Comparison of ENCODE assay signal across 27 cellular contexts in the genomic region with DNA sequence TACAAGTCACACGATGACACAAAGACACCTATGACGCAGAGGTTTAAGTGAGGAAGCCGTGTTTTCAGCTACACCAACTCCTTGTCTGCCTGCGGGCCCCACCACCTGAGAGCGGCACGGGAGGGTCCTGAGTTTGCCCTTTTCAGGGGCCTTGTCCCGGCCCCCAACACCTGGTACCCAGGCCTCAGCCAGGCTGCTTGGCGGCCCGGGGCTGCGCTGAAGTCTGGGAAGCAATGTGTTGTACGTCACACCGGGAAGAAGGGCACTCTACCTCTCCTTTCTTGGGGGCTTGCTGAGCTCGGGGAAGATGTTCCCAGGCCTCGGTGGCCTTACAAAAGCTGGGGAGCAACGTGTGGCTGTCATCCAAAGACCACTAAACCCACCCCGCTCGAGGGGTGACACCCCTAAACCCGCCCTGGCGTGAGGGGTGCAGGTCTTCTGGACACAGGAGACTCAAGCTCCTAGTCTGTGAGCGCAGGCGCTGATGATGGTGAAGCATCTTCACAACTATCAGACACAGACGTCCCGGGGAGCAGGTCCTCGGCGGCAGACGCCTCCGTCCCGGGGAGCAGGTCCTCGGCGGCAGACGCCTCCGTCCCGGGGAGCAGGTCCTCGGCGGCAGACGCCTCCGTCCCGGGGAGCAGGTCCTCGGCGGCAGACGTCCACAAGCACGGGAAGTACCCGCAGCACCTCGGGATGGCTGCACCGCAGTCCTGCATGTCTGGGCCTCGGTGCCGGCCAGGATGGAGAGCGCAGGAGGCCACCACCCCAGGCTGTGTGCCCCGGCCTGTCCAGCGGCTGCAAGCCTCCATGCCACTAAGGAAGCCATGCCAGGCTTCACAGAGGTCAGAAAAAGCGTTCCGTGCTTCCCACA. TPM values are rescaled to one million over a fixed set of nuclear protein-coding genes. Genes with fewer than 3 reads are reported as not detected.
"Had no signal": no experiment of that assay in that cellular context is flagged by ENCODE, and none has a peak within 500 bp of the region (broad histone marks: within the 10 kb centered on the region; RNA-seq: fewer than 3 reads in every experiment).

No MANE protein-coding gene starts in this region.

- H3K4me3 ChIP-seq: esophagus squamous epithelium, pancreas, suprapubic skin, transverse colon, vagina had no signal

- H3K9me3 Mint-ChIP-seq: immature natural killer cell; naive thymus-derived CD4-positive, alpha-beta T cell; neural crest cell had no signal

- H3K4me1 Mint-ChIP-seq: immature natural killer cell, neural crest cell had no signal

- FAIRE-seq: endometrium, pancreas, small intestine had no signal

- H3K4me1 ChIP-seq: esophagus squamous epithelium, pancreas, suprapubic skin, transverse colon, vagina had no signal

- H3K27me3 ChIP-seq: neutrophil, pancreas, transverse colon, vagina had no signal

- ATAC-seq: effector memory CD8-positive, alpha-beta T cell; naive thymus-derived CD4-positive, alpha-beta T cell; pancreas; stimulated activated naive CD8-positive, alpha-beta T cell treated with anti-CD3 and anti-CD28 coated beads, Interleukin-15, amount 100 ng/mL, for 72 hours had no signal

- H3K9me3 ChIP-seq: esophagus squamous epithelium, neutrophil, pancreas, suprapubic skin, transverse colon, vagina had no signal

- H3K36me3 ChIP-seq: esophagus squamous epithelium, neutrophil, pancreas, suprapubic skin, transverse colon, vagina had no signal

- H3K36me3 Mint-ChIP-seq: immature natural killer cell; naive thymus-derived CD4-positive, alpha-beta T cell had no signal

- H3K27ac ChIP-seq: esophagus squamous epithelium, neutrophil, pancreas, suprapubic skin, transverse colon, vagina had no signal

- H3K27ac Mint-ChIP-seq: effector memory CD8-positive, alpha-beta T cell; immature natural killer cell; naive thymus-derived CD4-positive, alpha-beta T cell; progenitor cell of endocrine pancreas; stimulated activated naive CD8-positive, alpha-beta T cell treated with anti-CD3 and anti-CD28 coated beads, Interleukin-15, amount 100 ng/mL, for 72 hours had no signal

- H3K27me3 Mint-ChIP-seq: effector memory CD8-positive, alpha-beta T cell; naive thymus-derived CD4-positive, alpha-beta T cell; progenitor cell of endocrine pancreas; stimulated activated naive CD8-positive, alpha-beta T cell treated with anti-CD3 and anti-CD28 coated beads, Interleukin-15, amount 100 ng/mL, for 72 hours had no signal

- H3K4me3 Mint-ChIP-seq: effector memory CD8-positive, alpha-beta T cell; immature natural killer cell; naive thymus-derived CD4-positive, alpha-beta T cell; neural crest cell; stimulated activated naive CD8-positive, alpha-beta T cell treated with anti-CD3 and anti-CD28 coated beads, Interleukin-15, amount 100 ng/mL, for 72 hours had no signal

- DNase-seq: cortex of kidney; effector memory CD8-positive, alpha-beta T cell; erythroblast; esophagus squamous epithelium; foreskin melanocyte; hypothalamus; immature natural killer cell; islet precursor cell; mammary epithelial cell; mesendoderm; midbrain; naive thymus-derived CD4-positive, alpha-beta T cell; small intestine; stimulated activated CD4-positive, alpha-beta T cell treated with anti-CD3 and anti-CD28 coated beads, Interleukin-12 subunit alpha, Interleukin-12 subunit beta, amount 100 ng/mL, for 4 hours; stimulated activated CD4-positive, alpha-beta T cell treated with anti-CD3 and anti-CD28 coated beads, Interleukin-1b, Interleukin-23, amount 100 ng/mL, for 48 hours; stimulated activated CD4-positive, alpha-beta T cell treated with anti-CD3 and anti-CD28 coated beads, Interleukin-4, amount 100 ng/mL, for 1 hour; stimulated activated CD8-positive, alpha-beta memory T cell treated with anti-CD3 and anti-CD28 coated beads, Interleukin-4, amount 100 ng/mL, for 48 hours; stimulated activated naive CD4-positive, alpha-beta T cell; stimulated activated naive CD8-positive, alpha-beta T cell treated with anti-CD3 and anti-CD28 coated beads, Interleukin-15, amount 100 ng/mL, for 72 hours; transverse colon had no signal

RNA-seq across cellular contexts. Expression of gene CFAP46, which starts 15.4 kb away (rescaled TPM):
- total RNA-seq: transverse colon, vagina had no signal
- polyA plus RNA-seq: immature natural killer cell; mammary epithelial cell; naive thymus-derived CD4-positive, alpha-beta T cell had no signal
